In the genomic region with DNA sequence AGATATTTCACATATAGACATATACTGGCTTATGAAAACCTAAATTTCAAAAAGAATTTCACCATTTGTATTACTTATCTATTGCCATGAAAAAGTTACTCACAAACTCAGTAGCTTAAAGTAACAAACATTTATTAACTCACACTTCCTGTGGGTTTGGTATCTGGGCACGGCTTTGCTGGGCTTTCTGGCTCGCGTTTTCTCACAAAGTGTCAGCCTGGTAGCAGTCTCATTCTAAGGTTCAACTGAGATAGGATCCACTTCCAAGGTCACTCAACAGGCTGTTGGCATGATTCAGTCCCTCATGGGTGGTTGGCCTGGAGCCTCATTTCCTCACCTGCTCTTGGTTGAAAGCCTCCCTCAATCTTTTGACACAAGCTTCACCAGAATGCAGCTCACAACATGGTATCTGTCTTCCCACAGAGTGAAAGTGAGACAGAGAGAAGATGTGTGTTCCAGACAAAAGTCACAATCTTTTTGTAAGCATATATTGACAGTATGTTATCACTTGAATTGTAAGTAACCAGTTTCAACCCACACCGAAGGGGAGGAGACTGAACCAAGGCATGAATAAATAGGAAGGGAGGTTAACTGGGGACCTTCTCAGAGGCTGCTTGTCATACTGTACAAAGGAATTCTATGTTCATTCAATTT, we compare ENCODE assay signal across 16 cellular contexts.
DNase-seq lines count a peak whose midpoint lies in the region; ATAC-seq and TF ChIP-seq lines count a peak whose summit lies in the region.
"Had no signal": no experiment of that assay in that cellular context is flagged by ENCODE, and none has a peak within 500 bp of the region (broad histone marks: within the 10 kb centered on the region; RNA-seq: fewer than 3 reads in every experiment).

No MANE protein-coding gene starts in this region.

- H3K4me1 Mint-ChIP-seq in nephron = no peaks in the 10 kb centered on the region
- H3K4me1 Mint-ChIP-seq: CD4-positive, alpha-beta memory T cell had no signal

- H3K36me3 Mint-ChIP-seq in nephron (ENCODE audit: low read depth) = no peaks in the 10 kb centered on the region
- H3K36me3 Mint-ChIP-seq: CD4-positive, alpha-beta memory T cell had no signal

- H3K4me3 Mint-ChIP-seq in nephron = no peak overlapping the region
- H3K4me3 Mint-ChIP-seq: CD4-positive, alpha-beta memory T cell had no signal

- no peak overlapping the region for H3K27ac ChIP-seq in upper lobe of right lung
- H3K27ac ChIP-seq: epithelial cell of prostate, SJCRH30, skin epidermis, vagina had no signal

- H3K4me3 ChIP-seq in upper lobe of right lung (no peak overlapping the region), HAP-1 (no peak overlapping the region)
- H3K4me3 ChIP-seq: SJCRH30, skin epidermis, vagina had no signal

- no peaks in the 10 kb centered on the region for H3K9me3 Mint-ChIP-seq in nephron

- peak; percentile 40 for TF ChIP-seq POLR2A in GM19099 (IDR thresholded peaks at IDR 0.05; ENCODE audit: extremely low read depth, insufficient read length, low read depth)

- ATAC-seq in HG02642 (IDR thresholded peaks at IDR 0.05; ENCODE audit: poor library complexity, unreplicated experiment) (peak; percentile 88), HG03442 (IDR thresholded peaks at IDR 0.05; ENCODE audit: unreplicated experiment) (peak; percentile 67), upper lobe of right lung (no peak), left cardiac atrium (no peak)
- ATAC-seq: activated CD4-positive, CD25-positive, alpha-beta regulatory T cell treated with anti-CD3 and anti-CD28 coated beads, Interleukin-2, amount 50 U/mL, for 24 hours had no signal

- H3K27me3 ChIP-seq in upper lobe of right lung = no peaks in the 10 kb centered on the region
- H3K27me3 ChIP-seq in HAP-1 (ENCODE audit: low read depth) = no peaks in the 10 kb centered on the region
- H3K27me3 ChIP-seq: SJCRH30, vagina had no signal

- intact Hi-C loops in upper lobe of right lung (cut with DNase I) = no loop called here
- intact Hi-C loops in left cardiac atrium (cut with DNase I) = no loop called here

- in situ Hi-C loops in HAP-1 (cut with MboI; ENCODE audit: low sequenced_read_pairs) = no loop called here

- H3K4me1 ChIP-seq in upper lobe of right lung (no peaks in the 10 kb centered on the region), HAP-1 (no peaks in the 10 kb centered on the region)
- H3K4me1 ChIP-seq: SJCRH30, vagina had no signal

- no peaks in the 10 kb centered on the region for H3K27me3 Mint-ChIP-seq in nephron (ENCODE audit: low read depth)
- H3K27me3 Mint-ChIP-seq: CD4-positive, alpha-beta memory T cell had no signal

- TF ChIP-seq CTCF in nephron (IDR thresholded peaks at IDR 0.05; ENCODE audit: unreplicated experiment in 3 of 3) = no peak
- no peak for TF ChIP-seq CTCF in upper lobe of right lung (IDR thresholded peaks at IDR 0.05)

- peak overlapping the region; percentile 59 to 94 (median 84) for H3K27ac Mint-ChIP-seq in nephron
- H3K27ac Mint-ChIP-seq: CD4-positive, alpha-beta memory T cell had no signal

- no peaks in the 10 kb centered on the region for H3K36me3 ChIP-seq in upper lobe of right lung
- no peaks in the 10 kb centered on the region for H3K36me3 ChIP-seq in HAP-1 (replicated peaks)
- H3K36me3 ChIP-seq: SJCRH30, vagina had no signal

- DNase-seq in activated gamma-delta T cell treated with Interleukin-2 at 50 U/mL for 16 hours (no peak), upper lobe of right lung (no peak), left cardiac atrium (no peak), HAP-1 (ENCODE audit: low spot score in 2 of 2) (no peak)
- DNase-seq: activated effector memory CD4-positive, alpha-beta T cell treated with anti-CD3 and anti-CD28 coated beads, Interleukin-2, amount 50 U/mL, for 16 hours; CD4-positive, alpha-beta memory T cell; NCI-H69; SJCRH30 had no signal

- no peaks in the 10 kb centered on the region for H3K9me3 ChIP-seq in upper lobe of right lung
- no peaks in the 10 kb centered on the region for H3K9me3 ChIP-seq in HAP-1
- H3K9me3 ChIP-seq: SJCRH30, vagina had no signal

Comparison
In these comparisons a context has a peak if more than half of its experiments do, and no peak if none do; other contexts are left out.
1. ATAC-seq: peak in HG02642 (single experiment) and HG03442 (single experiment); none in upper lobe of right lung (single experiment) and left cardiac atrium (0 of 2).